In genomic region chr11:128738942-128739341, GRCh38 we compare ENCODE assay signal across 13 cellular contexts. TPM values are rescaled to one million over a fixed set of nuclear protein-coding genes. Genes with fewer than 3 reads are reported as not detected.
A peak's percentile ranks its signal among the peaks of the same experiment; 100 is the strongest.
DNase-seq lines count a peak whose midpoint lies in the region; ATAC-seq and TF ChIP-seq lines count a peak whose summit lies in the region.
"Had no signal": no experiment of that assay in that cellular context is flagged by ENCODE, and none has a peak within 500 bp of the region (broad histone marks: within the 10 kb centered on the region; RNA-seq: fewer than 3 reads in every experiment).

No MANE protein-coding gene starts in this region.

- peaks cover 100% of the 10 kb centered on the region for H4K20me1 ChIP-seq in BLaER1
- H4K20me1 ChIP-seq in DOHH2 (ENCODE audit: control insufficient read depth, insufficient read depth, low read depth, low read length) = no peaks in the 10 kb centered on the region; the same call in 1 of the 2 replicates

- H3K4me3 ChIP-seq in BLaER1 (no peak overlapping the region), DOHH2 (ENCODE audit: low read length) (peak overlapping the region; percentile 20), heart right ventricle (no peak overlapping the region)
- H3K4me3 ChIP-seq: coronary artery had no signal

- no peaks in the 10 kb centered on the region for H3K9me2 ChIP-seq in DOHH2 (replicated peaks; ENCODE audit: control insufficient read depth, low read length)

- peaks cover 44% of the 10 kb centered on the region for H3K36me3 Mint-ChIP-seq in T-helper 2 cell treated with Interferon-gamma antibody and Interleukin-4, amounts not matched to agents 5 μg/mL and 100 μg/mL, for 36 hours (ENCODE audit: low read depth)

- TF ChIP-seq CTCF in DOHH2 (IDR thresholded peaks at IDR 0.05; ENCODE audit: low read depth, low read length, poor library complexity, severe bottlenecking) = no peak
- TF ChIP-seq CTCF in heart right ventricle (IDR thresholded peaks at IDR 0.05) = no peak

- ATAC-seq in heart right ventricle = no peak

- peaks cover 79% of the 10 kb centered on the region for H3K36me3 ChIP-seq in BLaER1
- H3K36me3 ChIP-seq in DOHH2 (ENCODE audit: control insufficient read depth, low read length) = peaks cover 27% of the 10 kb centered on the region
- peaks cover 0 to 10% (median 0%) of the 10 kb centered on the region in 9 donors for H3K36me3 ChIP-seq in heart right ventricle

- H3K79me2 ChIP-seq in DOHH2 (ENCODE audit: control insufficient read depth, low read length) = peaks cover 97% of the 10 kb centered on the region

- H3F3A ChIP-seq in DOHH2 (ENCODE audit: control insufficient read depth, insufficient read depth) = peaks cover 3% of the 10 kb centered on the region

- H3K27me3 ChIP-seq in BLaER1 (no peaks in the 10 kb centered on the region), DOHH2 (ENCODE audit: control insufficient read depth, low read length) (no peaks in the 10 kb centered on the region), heart right ventricle (no peaks in the 10 kb centered on the region)

- no peak for TF ChIP-seq POLR2A in erythroblast (IDR thresholded peaks at IDR 0.05; ENCODE audit: low read length)

- H3K4me2 ChIP-seq in BLaER1 = peak overlapping the region; percentile 28
- H3K4me2 ChIP-seq in DOHH2 (ENCODE audit: low read length) = peak overlapping the region; percentile 42

- H3K9me3 ChIP-seq in BLaER1 (no peaks in the 10 kb centered on the region), DOHH2 (ENCODE audit: control insufficient read depth, insufficient read depth, low read length) (no peaks in the 10 kb centered on the region), heart right ventricle (no peaks in the 10 kb centered on the region)

- DNase-seq in T-helper 2 cell treated with Interferon-gamma antibody and Interleukin-4, amounts not matched to agents 5 μg/mL and 100 μg/mL, for 36 hours (ENCODE audit: low spot score) = no peak
- peak; percentile 10 to 66 for DNase-seq in erythroblast (lab: John Stamatoyannopoulos, UW)
- no peak for DNase-seq in midbrain (lab: John Stamatoyannopoulos, UW)
- DNase-seq in RKO (ENCODE audit: low spot score) = no peak
- no peak for DNase-seq in heart right ventricle
- no peak for DNase-seq in NCI-H2227 (lab: John Stamatoyannopoulos, UW; ENCODE audit: unreplicated experiment)
- DNase-seq: activated CD4-positive, CD25-positive, alpha-beta regulatory T cell treated with anti-CD3 and anti-CD28 coated beads, Interleukin-2, amount 50 U/mL, for 72 hours; C1 segment of cervical spinal cord; NCI-H187; NCI-H82 had no signal

- H3K27me3 Mint-ChIP-seq in T-helper 2 cell treated with Interferon-gamma antibody and Interleukin-4, amounts not matched to agents 5 μg/mL and 100 μg/mL, for 36 hours (ENCODE audit: low read depth) = no peaks in the 10 kb centered on the region

- H3K27ac ChIP-seq in BLaER1 = no peak overlapping the region
- H3K27ac ChIP-seq in DOHH2 (ENCODE audit: low read depth, low read length) = 0 out of 2 replicates have a peak overlapping the region, but pooled peaks have one; percentile 8
- peak overlapping the region in 2 of 10 donors; percentile 31 to 56 for H3K27ac ChIP-seq in heart right ventricle
- H3K27ac ChIP-seq: coronary artery had no signal

- H3K27ac Mint-ChIP-seq in T-helper 2 cell treated with Interferon-gamma antibody and Interleukin-4, amounts not matched to agents 5 μg/mL and 100 μg/mL, for 36 hours = peak overlapping the region; percentile 80

- peak overlapping the region; percentile 72 for H3K4me3 Mint-ChIP-seq in T-helper 2 cell treated with Interferon-gamma antibody and Interleukin-4, amounts not matched to agents 5 μg/mL and 100 μg/mL, for 36 hours

- whole genome bisulfite sequencing in heart right ventricle, 2 donors = 47 to 50% methylated on average over 4 of the region's 4 CpGs

- peaks cover 97% of the 10 kb centered on the region for H3K4me1 ChIP-seq in BLaER1
- H3K4me1 ChIP-seq in DOHH2 (ENCODE audit: control insufficient read depth, low read length) = peaks cover 76% of the 10 kb centered on the region
- peaks cover 5 to 89% (median 67%) of the 10 kb centered on the region in 9 donors for H3K4me1 ChIP-seq in heart right ventricle

- intact Hi-C loops in heart right ventricle (cut with DNase I) = no loop called here

- no peak overlapping the region for H3K9ac ChIP-seq in BLaER1

- H3K4me1 Mint-ChIP-seq in T-helper 2 cell treated with Interferon-gamma antibody and Interleukin-4, amounts not matched to agents 5 μg/mL and 100 μg/mL, for 36 hours (ENCODE audit: low read depth) = peaks cover 61% of the 10 kb centered on the region

- H3K9me3 Mint-ChIP-seq in T-helper 2 cell treated with Interferon-gamma antibody and Interleukin-4, amounts not matched to agents 5 μg/mL and 100 μg/mL, for 36 hours = no peaks in the 10 kb centered on the region

RNA-seq across cellular contexts. Expression of gene FLI1, which starts 45.1 kb away (rescaled TPM):
- 10 to 100 TPM; 11.7 to 33.3 (median 17.2) TPM for total RNA-seq in heart right ventricle
- 10 to 100 TPM; 11.4 to 12.1 TPM for polyA plus RNA-seq in heart right ventricle

Comparison
In these comparisons a context has a peak if more than half of its experiments do, and no peak if none do; other contexts are left out.
1. DNase-seq: peak in erythroblast (2 of 2); none in T-helper 2 cell treated with Interferon-gamma antibody and Interleukin-4, amounts not matched to agents 5 μg/mL and 100 μg/mL, for 36 hours (single experiment), midbrain (single experiment), RKO (single experiment), heart right ventricle (0 of 2) and NCI-H2227 (single experiment).